ENCODE assay signal across 8 cellular contexts in the genomic region with DNA sequence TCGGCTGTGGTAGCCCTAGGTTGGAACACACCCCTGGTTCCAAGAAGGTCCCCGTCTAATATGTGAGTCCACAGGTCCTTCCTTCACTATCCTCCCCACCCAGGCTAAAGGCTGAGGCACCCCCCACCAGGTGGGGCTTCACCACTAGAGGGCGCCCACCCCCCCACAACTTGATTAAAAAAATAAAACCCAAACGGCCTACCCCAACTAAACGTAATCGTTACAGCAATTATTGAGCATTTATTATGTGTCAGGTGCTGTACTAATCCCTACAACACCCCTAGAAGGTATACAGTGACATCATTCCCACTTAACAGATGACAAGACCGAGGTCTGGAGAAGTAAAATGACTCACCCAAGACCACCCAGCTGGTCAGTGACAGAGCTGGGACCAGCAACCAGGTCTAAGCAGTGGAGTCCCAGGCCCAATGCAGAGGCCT.
DNase-seq lines count a peak whose midpoint lies in the region; ATAC-seq, FAIRE-seq and TF ChIP-seq lines count a peak whose summit lies in the region.

No MANE protein-coding gene starts in this region.

- TF ChIP-seq CTCF in 22Rv1 (IDR thresholded peaks at IDR 0.05), result peak; percentile 88
- TF ChIP-seq CTCF in thyroid gland (IDR thresholded peaks at IDR 0.05), result peak in 4 of 6 experiments; percentile 31 to 57 (median 40)

- no peak for TF ChIP-seq POLR2A in H54 (IDR thresholded peaks at IDR 0.05; ENCODE audit: low read depth, low read length)
- TF ChIP-seq POLR2A in thyroid gland (IDR thresholded peaks at IDR 0.05), result no peak

- DNase-seq in H54 (ENCODE audit: insufficient read length, low spot score), result peak; percentile 44
- DNase-seq in UCSD-AML1 (lab: John Stamatoyannopoulos, UW; ENCODE audit: unreplicated experiment), result peak; percentile 24
- peak; percentile 26 to 61 for DNase-seq in T47D (ENCODE audit: low read depth in 1 of 2, low spot score in 1 of 2)
- DNase-seq in myocyte (ENCODE audit: low read depth), result peak; percentile 21
- DNase-seq in thyroid gland, result no peak
- no peak for DNase-seq in NCI-H2171 (lab: John Stamatoyannopoulos, UW)

- H3K27ac ChIP-seq in 22Rv1 (no peak overlapping the region), thyroid gland (no peak overlapping the region)

- H3K9me3 ChIP-seq in thyroid gland, result no peaks in the 10 kb centered on the region

- H3K4me3 ChIP-seq in thyroid gland (replicated peaks in 1 of 3), result no peak overlapping the region

- H3K36me3 ChIP-seq in thyroid gland, result no peaks in the 10 kb centered on the region

- H3K4me1 ChIP-seq in thyroid gland, result no peaks in the 10 kb centered on the region

- in situ Hi-C loops in T47D (cut with HindIII; ENCODE audit: low pct_unique_long_range_greater_than_20kb, low sequenced_read_pairs), result no loop called here

- intact Hi-C loops in thyroid gland (cut with DNase I), result no loop called here

- H3K27me3 ChIP-seq in thyroid gland, result no peaks in the 10 kb centered on the region

- no peak for FAIRE-seq in H54 (lab: Jason Lieb, UNC)

- WGBS in thyroid gland, 2 donors, result 45% methylated on average over 6 to 7 of the region's 7 CpGs

- ATAC-seq in GM19395 (IDR thresholded peaks at IDR 0.05; ENCODE audit: unreplicated experiment), result no peak

Comparison
In these comparisons a context has a peak if more than half of its experiments do, and no peak if none do; other contexts are left out.
1. DNase-seq: peak in H54 (single experiment), UCSD-AML1 (single experiment), T47D (2 of 2) and myocyte (single experiment); none in thyroid gland (0 of 2) and NCI-H2171 (single experiment).